ENCODE assay signal across 37 cellular contexts in the genomic region with DNA sequence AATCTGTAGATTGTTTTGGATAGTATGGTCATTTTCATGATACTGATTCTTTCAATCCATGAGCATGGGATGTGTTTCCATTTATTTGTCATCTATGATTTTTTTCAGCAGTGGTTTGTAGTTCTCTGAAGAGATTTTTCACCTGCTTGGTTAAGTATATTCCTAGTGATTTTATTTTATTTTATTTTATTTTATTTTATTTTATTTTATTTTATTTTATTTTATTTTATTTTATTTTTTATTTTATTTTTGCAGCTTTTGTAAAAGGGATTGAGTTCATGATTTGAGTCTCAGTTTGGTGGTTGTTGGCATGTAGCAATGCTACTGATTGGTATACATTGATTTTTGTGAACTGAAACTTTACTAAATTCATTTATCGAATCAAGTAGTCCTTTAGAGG.
"Had no signal": no experiment of that assay in that cellular context is flagged by ENCODE, and none has a peak within 500 bp of the region (broad histone marks: within the 10 kb centered on the region; RNA-seq: fewer than 3 reads in every experiment).

No MANE protein-coding gene starts in this region.

- H3K36me3 Mint-ChIP-seq: activated naive CD4-positive, alpha-beta T cell treated with anti-CD3 and anti-CD28 coated beads, Interleukin-2, amount 10 ng/mL, durations not matched to agents 7 days and 5 days; activated naive CD4-positive, alpha-beta T cell treated with anti-CD3 and anti-CD28 coated beads, Interleukin-2, amount 50 U/mL, for 72 hours; activated naive CD8-positive, alpha-beta T cell; activated naive CD8-positive, alpha-beta T cell treated with anti-CD3 and anti-CD28 coated beads, Interleukin-2, amount 10 ng/mL, durations not matched to agents 7 days and 5 days had no signal

- H3K4me3 Mint-ChIP-seq: activated naive CD4-positive, alpha-beta T cell treated with anti-CD3 and anti-CD28 coated beads for 36 hours; activated naive CD4-positive, alpha-beta T cell treated with anti-CD3 and anti-CD28 coated beads, Interleukin-2, amount 10 ng/mL, durations not matched to agents 7 days and 5 days; activated naive CD4-positive, alpha-beta T cell treated with anti-CD3 and anti-CD28 coated beads, Interleukin-2, amount 50 U/mL, for 24 hours; activated naive CD8-positive, alpha-beta T cell; activated naive CD8-positive, alpha-beta T cell treated with anti-CD3 and anti-CD28 coated beads for 36 hours; activated naive CD8-positive, alpha-beta T cell treated with anti-CD3 and anti-CD28 coated beads, Interleukin-2, amount 10 ng/mL, durations not matched to agents 7 days and 5 days; activated naive CD8-positive, alpha-beta T cell treated with anti-CD3 and anti-CD28 coated beads, Interleukin-2, amount 50 U/mL, for 24 hours; activated T-cell treated with anti-CD3 and anti-CD28 coated beads, Interleukin-2, amount 50 U/mL, for 24 hours; activated T-cell treated with anti-CD3 and anti-CD28 coated beads, Interleukin-2, amount 50 U/mL, for 4 hours; activated T-cell treated with anti-CD3 and anti-CD28 coated beads, Interleukin-2, amount 50 U/mL, for 72 hours; activated T-helper 1 cell treated with anti-CD3 and anti-CD28 coated beads, Interleukin-12 subunit alpha, Interleukin-12 subunit beta, Interleukin-2, Interleukin-4 antibody, amounts not matched to agents 30 ng/mL and 10 ng/mL and 1 ng/mL, durations not matched to agents 14 hours and 24 hours and 36 hours; activated T-helper 17 cell treated with anti-CD3 and anti-CD28 coated beads, Interleukin-2, amount 50 U/mL, for 72 hours; brain; central memory CD8-positive, alpha-beta T cell had no signal

- H3K27ac Mint-ChIP-seq: activated naive CD4-positive, alpha-beta T cell treated with anti-CD3 and anti-CD28 coated beads for 36 hours; activated naive CD4-positive, alpha-beta T cell treated with anti-CD3 and anti-CD28 coated beads, Interleukin-2, amount 10 ng/mL, durations not matched to agents 7 days and 5 days; activated naive CD4-positive, alpha-beta T cell treated with anti-CD3 and anti-CD28 coated beads, Interleukin-2, amount 50 U/mL, for 24 hours; activated naive CD4-positive, alpha-beta T cell treated with anti-CD3 and anti-CD28 coated beads, Interleukin-2, amount 50 U/mL, for 72 hours; activated naive CD8-positive, alpha-beta T cell; activated naive CD8-positive, alpha-beta T cell treated with anti-CD3 and anti-CD28 coated beads for 36 hours; activated naive CD8-positive, alpha-beta T cell treated with anti-CD3 and anti-CD28 coated beads, Interleukin-2, amount 10 ng/mL, durations not matched to agents 7 days and 5 days; activated naive CD8-positive, alpha-beta T cell treated with anti-CD3 and anti-CD28 coated beads, Interleukin-2, amount 50 U/mL, for 24 hours; activated T-cell treated with anti-CD3 and anti-CD28 coated beads, Interleukin-2, amount 50 U/mL, for 24 hours; activated T-cell treated with anti-CD3 and anti-CD28 coated beads, Interleukin-2, amount 50 U/mL, for 72 hours; activated T-helper 1 cell treated with anti-CD3 and anti-CD28 coated beads, Interleukin-12 subunit alpha, Interleukin-12 subunit beta, Interleukin-2, Interleukin-4 antibody, amounts not matched to agents 30 ng/mL and 10 ng/mL and 1 ng/mL, durations not matched to agents 14 hours and 24 hours and 36 hours; activated T-helper 17 cell treated with anti-CD3 and anti-CD28 coated beads, Interleukin-2, amount 50 U/mL, for 72 hours; activated T-helper 2 cell treated with anti-CD3 and anti-CD28 coated beads, Interferon-gamma antibody, Interleukin-2, Interleukin-4, amounts not matched to agents 10 μg/mL and 5 μg/mL and 100 μg/mL, durations not matched to agents 14 hours and 24 hours and 36 hours had no signal

- ATAC-seq: activated naive CD4-positive, alpha-beta T cell treated with anti-CD3 and anti-CD28 coated beads, Interleukin-2, amount 50 U/mL, for 72 hours; activated naive CD8-positive, alpha-beta T cell treated with anti-CD3 and anti-CD28 coated beads, Interleukin-2, amount 50 U/mL, for 24 hours; activated T-cell treated with anti-CD3 and anti-CD28 coated beads, Interleukin-2, amount 50 U/mL, for 4 hours; activated T-cell treated with anti-CD3 and anti-CD28 coated beads, Interleukin-2, amount 50 U/mL, for 72 hours; activated T-helper 17 cell treated with anti-CD3 and anti-CD28 coated beads, Interleukin-2, amount 50 U/mL, for 72 hours; body of pancreas had no signal

- H3K9me3 Mint-ChIP-seq: activated T-helper 1 cell treated with anti-CD3 and anti-CD28 coated beads, Interleukin-12 subunit alpha, Interleukin-12 subunit beta, Interleukin-2, Interleukin-4 antibody, amounts not matched to agents 30 ng/mL and 10 ng/mL and 1 ng/mL, durations not matched to agents 14 hours and 24 hours and 36 hours; activated T-helper 17 cell treated with anti-CD3 and anti-CD28 coated beads, Interleukin-2, amount 50 U/mL, for 72 hours; activated T-helper 2 cell treated with anti-CD3 and anti-CD28 coated beads, Interferon-gamma antibody, Interleukin-2, Interleukin-4, amounts not matched to agents 10 μg/mL and 5 μg/mL and 100 μg/mL, durations not matched to agents 14 hours and 24 hours and 36 hours; central memory CD8-positive, alpha-beta T cell had no signal

- DNase-seq: activated effector memory CD4-positive, alpha-beta T cell treated with anti-CD3 and anti-CD28 coated beads, Interleukin-2, amount 50 U/mL, for 16 hours; activated effector memory CD4-positive, alpha-beta T cell treated with Interleukin-2 at 50 U/mL for 16 hours; activated gamma-delta T cell; activated gamma-delta T cell treated with Interleukin-2 at 50 U/mL for 16 hours; activated naive CD4-positive, alpha-beta T cell; activated naive CD4-positive, alpha-beta T cell treated with anti-CD3 and anti-CD28 coated beads for 36 hours; activated naive CD4-positive, alpha-beta T cell treated with anti-CD3 and anti-CD28 coated beads, Interleukin-2, amount 10 ng/mL, durations not matched to agents 7 days and 5 days; activated naive CD4-positive, alpha-beta T cell treated with anti-CD3 and anti-CD28 coated beads, Interleukin-2, amount 50 U/mL, for 16 hours; activated naive CD4-positive, alpha-beta T cell treated with Interleukin-2 at 50 U/mL for 16 hours; activated naive CD8-positive, alpha-beta T cell treated with anti-CD3 and anti-CD28 coated beads for 36 hours; activated naive CD8-positive, alpha-beta T cell treated with anti-CD3 and anti-CD28 coated beads, Interleukin-2, amount 10 ng/mL, durations not matched to agents 7 days and 5 days; activated naive CD8-positive, alpha-beta T cell treated with anti-CD3 and anti-CD28 coated beads, Interleukin-2, amount 50 U/mL, for 24 hours; activated T-cell treated with anti-CD3 and anti-CD28 coated beads, Interleukin-2, amount 50 U/mL, for 1 hour; activated T-cell treated with anti-CD3 and anti-CD28 coated beads, Interleukin-2, amount 50 U/mL, for 24 hours; activated T-cell treated with anti-CD3 and anti-CD28 coated beads, Interleukin-2, amount 50 U/mL, for 4 hours; activated T-cell treated with anti-CD3 and anti-CD28 coated beads, Interleukin-2, amount 50 U/mL, for 48 hours; activated T-cell treated with anti-CD3 and anti-CD28 coated beads, Interleukin-2, amount 50 U/mL, for 72 hours; adrenal gland; amniotic stem cell; amygdala; anterior cingulate cortex; aorta; body of pancreas; brain microvascular endothelial cell; caudate nucleus; central memory CD4-positive, alpha-beta T cell; cerebellar nuclear complex had no signal

- H3K27me3 Mint-ChIP-seq: activated naive CD4-positive, alpha-beta T cell treated with anti-CD3 and anti-CD28 coated beads, Interleukin-2, amount 10 ng/mL, durations not matched to agents 7 days and 5 days; activated naive CD8-positive, alpha-beta T cell had no signal

- H3K4me1 Mint-ChIP-seq: activated naive CD4-positive, alpha-beta T cell treated with anti-CD3 and anti-CD28 coated beads, Interleukin-2, amount 10 ng/mL, durations not matched to agents 7 days and 5 days; activated naive CD4-positive, alpha-beta T cell treated with anti-CD3 and anti-CD28 coated beads, Interleukin-2, amount 50 U/mL, for 24 hours; activated naive CD8-positive, alpha-beta T cell treated with anti-CD3 and anti-CD28 coated beads for 36 hours; activated naive CD8-positive, alpha-beta T cell treated with anti-CD3 and anti-CD28 coated beads, Interleukin-2, amount 10 ng/mL, durations not matched to agents 7 days and 5 days; activated naive CD8-positive, alpha-beta T cell treated with anti-CD3 and anti-CD28 coated beads, Interleukin-2, amount 50 U/mL, for 24 hours; activated T-helper 17 cell treated with anti-CD3 and anti-CD28 coated beads, Interleukin-2, amount 50 U/mL, for 72 hours; central memory CD8-positive, alpha-beta T cell had no signal

- FAIRE-seq: astrocyte, bronchial epithelial cell had no signal
